ENCODE assay signal across 12 cellular contexts in genomic region chr17:41928693-41929251, GRCh38. TPM values are rescaled to one million over a fixed set of nuclear protein-coding genes. Genes with fewer than 3 reads are reported as not detected.
A peak's percentile ranks its signal among the peaks of the same experiment; 100 is the strongest.
DNase-seq lines count a peak whose midpoint lies in the region; ATAC-seq and TF ChIP-seq lines count a peak whose summit lies in the region.
"Had no signal": no experiment of that assay in that cellular context is flagged by ENCODE, and none has a peak within 500 bp of the region (broad histone marks: within the 10 kb centered on the region; RNA-seq: fewer than 3 reads in every experiment).

No MANE protein-coding gene starts in this region.

- no peaks in the 10 kb centered on the region for H3K36me3 ChIP-seq in KMS-11 (ENCODE audit: insufficient read depth)
- no peaks in the 10 kb centered on the region for H3K36me3 ChIP-seq in psoas muscle (ENCODE audit: insufficient read depth in 1 of 2, low read depth in 1 of 2)
- H3K36me3 ChIP-seq in effector memory CD4-positive, alpha-beta T cell (ENCODE audit: control insufficient read depth, insufficient read depth, low read length), result no peaks in the 10 kb centered on the region
- H3K36me3 ChIP-seq: thoracic aorta had no signal

- H3K9ac ChIP-seq in KMS-11, result no peak overlapping the region

- intact Hi-C loops in psoas muscle (cut with DNase I), result no loop called here
- intact Hi-C loops in cardiac septum (cut with DNase I), result no loop called here

- H3K9me3 ChIP-seq in psoas muscle, result no peaks in the 10 kb centered on the region
- no peaks in the 10 kb centered on the region for H3K9me3 ChIP-seq in effector memory CD4-positive, alpha-beta T cell (ENCODE audit: control insufficient read depth, low read length)
- H3K9me3 ChIP-seq: body of pancreas, thoracic aorta had no signal

- peaks cover 8% of the 10 kb centered on the region for H3K36me3 Mint-ChIP-seq in activated T-cell treated with anti-CD3 and anti-CD28 coated beads, Interleukin-2, amount 50 U/mL, for 24 hours (ENCODE audit: low read depth)
- H3K36me3 Mint-ChIP-seq in activated naive CD8-positive, alpha-beta T cell treated with anti-CD3 and anti-CD28 coated beads, Interleukin-2, amount 50 U/mL, for 24 hours (ENCODE audit: low read depth), result no peaks in the 10 kb centered on the region

- H3K4me1 ChIP-seq in KMS-11 (ENCODE audit: low read depth, poor library complexity, severe bottlenecking) (peaks cover 22% of the 10 kb centered on the region), psoas muscle (peaks cover 7% of the 10 kb centered on the region)
- peaks cover 5% of the 10 kb centered on the region for H3K4me1 ChIP-seq in effector memory CD4-positive, alpha-beta T cell (ENCODE audit: control insufficient read depth, insufficient read depth, low read length, poor library complexity, severe bottlenecking)

- no peak for DNase-seq in activated T-cell treated with anti-CD3 and anti-CD28 coated beads, Interleukin-2, amount 50 U/mL, for 24 hours
- no peak for DNase-seq in activated T-cell treated with anti-CD3 and anti-CD28 coated beads, Interleukin-2, amount 50 U/mL, for 48 hours
- no peak for DNase-seq in activated naive CD8-positive, alpha-beta T cell treated with anti-CD3 and anti-CD28 coated beads, Interleukin-2, amount 50 U/mL, for 24 hours
- DNase-seq in psoas muscle (no peak), cardiac septum (ENCODE audit: low spot score) (no peak), DMS153 (lab: John Stamatoyannopoulos, UW) (no peak)
- DNase-seq in effector memory CD4-positive, alpha-beta T cell, result no peak
- DNase-seq: body of pancreas, NCI-H1417, NCI-H524 treated with DMSO at 0.1 percent for 48 hours had no signal

- 74 to 86% (median 76%) methylated on average over 6 of the region's 6 CpGs for WGBS in psoas muscle, 3 donors

- H3K27ac ChIP-seq in KMS-11 (no peak overlapping the region), psoas muscle (peak overlapping the region; percentile 90)
- H3K27ac ChIP-seq in effector memory CD4-positive, alpha-beta T cell (ENCODE audit: insufficient read depth, low read length, poor library complexity, severe bottlenecking), result no peak overlapping the region

- H3K27me3 ChIP-seq in KMS-11 (ENCODE audit: insufficient read depth, low read depth) (no peaks in the 10 kb centered on the region), psoas muscle (ENCODE audit: insufficient read depth in 3 of 3, low read length in 2 of 3) (no peaks in the 10 kb centered on the region)
- H3K27me3 ChIP-seq in effector memory CD4-positive, alpha-beta T cell (replicated peaks; ENCODE audit: control insufficient read depth, insufficient read depth, low read length, poor library complexity, severe bottlenecking), result no peaks in the 10 kb centered on the region
- H3K27me3 ChIP-seq: body of pancreas had no signal

- no peak for ATAC-seq in activated naive CD8-positive, alpha-beta T cell treated with anti-CD3 and anti-CD28 coated beads, Interleukin-2, amount 50 U/mL, for 24 hours
- no peak for ATAC-seq in psoas muscle
- ATAC-seq: body of pancreas had no signal

- peak overlapping the region; percentile 97 for H3K27ac Mint-ChIP-seq in activated T-cell treated with anti-CD3 and anti-CD28 coated beads, Interleukin-2, amount 50 U/mL, for 24 hours
- H3K27ac Mint-ChIP-seq in activated naive CD8-positive, alpha-beta T cell treated with anti-CD3 and anti-CD28 coated beads, Interleukin-2, amount 50 U/mL, for 24 hours, result peak overlapping the region; percentile 93

- H3K4me3 ChIP-seq in KMS-11 (IDR thresholded peaks at IDR 0.05; ENCODE audit: insufficient read depth, low read depth, low read length) (no peak overlapping the region), psoas muscle (no peak overlapping the region)
- H3K4me3 ChIP-seq in effector memory CD4-positive, alpha-beta T cell (ENCODE audit: insufficient read depth, low read depth, low read length, poor library complexity, severe bottlenecking), result no peak overlapping the region
- H3K4me3 ChIP-seq: body of pancreas had no signal

- no peak overlapping the region for H2AFZ ChIP-seq in KMS-11 (ENCODE audit: low read depth)

- no peaks in the 10 kb centered on the region for H4K20me1 ChIP-seq in KMS-11 (ENCODE audit: insufficient read depth)

- no peak for TF ChIP-seq CTCF in KMS-11 (conservative IDR thresholded peaks at IDR 0.05; ENCODE audit: low read depth, low read length)
- no peak for TF ChIP-seq CTCF in psoas muscle (IDR thresholded peaks at IDR 0.05)

- H3K9me3 Mint-ChIP-seq in activated T-cell treated with anti-CD3 and anti-CD28 coated beads, Interleukin-2, amount 50 U/mL, for 24 hours, result no peaks in the 10 kb centered on the region
- no peaks in the 10 kb centered on the region for H3K9me3 Mint-ChIP-seq in activated naive CD8-positive, alpha-beta T cell treated with anti-CD3 and anti-CD28 coated beads, Interleukin-2, amount 50 U/mL, for 24 hours

- H3K4me3 Mint-ChIP-seq in activated T-cell treated with anti-CD3 and anti-CD28 coated beads, Interleukin-2, amount 50 U/mL, for 24 hours, result peak overlapping the region; percentile 94
- peak overlapping the region; percentile 96 for H3K4me3 Mint-ChIP-seq in activated naive CD8-positive, alpha-beta T cell treated with anti-CD3 and anti-CD28 coated beads, Interleukin-2, amount 50 U/mL, for 24 hours

- peak overlapping the region; percentile 75; the same call in 1 of the 2 replicates for H3K4me2 ChIP-seq in KMS-11

- H3K79me2 ChIP-seq in KMS-11 (ENCODE audit: insufficient read depth, low read depth), result no peaks in the 10 kb centered on the region; the same call in 1 of the 2 replicates

- no peaks in the 10 kb centered on the region for H3K27me3 Mint-ChIP-seq in activated T-cell treated with anti-CD3 and anti-CD28 coated beads, Interleukin-2, amount 50 U/mL, for 24 hours
- H3K27me3 Mint-ChIP-seq in activated naive CD8-positive, alpha-beta T cell treated with anti-CD3 and anti-CD28 coated beads, Interleukin-2, amount 50 U/mL, for 24 hours, result no peaks in the 10 kb centered on the region

- H3K4me1 Mint-ChIP-seq in activated T-cell treated with anti-CD3 and anti-CD28 coated beads, Interleukin-2, amount 50 U/mL, for 24 hours (ENCODE audit: low read depth), result peaks cover 23% of the 10 kb centered on the region
- peaks cover 24% of the 10 kb centered on the region for H3K4me1 Mint-ChIP-seq in activated naive CD8-positive, alpha-beta T cell treated with anti-CD3 and anti-CD28 coated beads, Interleukin-2, amount 50 U/mL, for 24 hours

RNA-seq across cellular contexts. Expression of gene ODAD4, which starts 1.6 kb away (rescaled TPM):
- under 1 TPM in 2 of 4 donors, not detected in 2; 0.17 to 0.32 TPM for total RNA-seq in psoas muscle
- under 1 TPM; 0.31 to 0.99 (median 0.63) TPM for polyA plus RNA-seq in psoas muscle
- total RNA-seq in cardiac septum, result 0.54 TPM

RNA-seq across cellular contexts. Expression of gene ACLY, which starts 10.0 kb away (rescaled TPM):
- total RNA-seq in psoas muscle (10 to 100 TPM; 18.6 to 24.1 (median 21.5) TPM), cardiac septum (33.6 TPM)
- 10 to 100 TPM; 10.5 to 20.5 (median 17.9) TPM for polyA plus RNA-seq in psoas muscle

RNA-seq across cellular contexts. Expression of gene CNP, which starts 37.8 kb away (rescaled TPM):
- 10 to 100 TPM; 21.0 to 26.8 (median 22.9) TPM for total RNA-seq in psoas muscle
- 10 to 100 TPM; 17.6 to 22.6 (median 21.2) TPM for polyA plus RNA-seq in psoas muscle
- 24.2 TPM for total RNA-seq in cardiac septum
